ENCODE assay signal across 6 cellular contexts in the genomic region with DNA sequence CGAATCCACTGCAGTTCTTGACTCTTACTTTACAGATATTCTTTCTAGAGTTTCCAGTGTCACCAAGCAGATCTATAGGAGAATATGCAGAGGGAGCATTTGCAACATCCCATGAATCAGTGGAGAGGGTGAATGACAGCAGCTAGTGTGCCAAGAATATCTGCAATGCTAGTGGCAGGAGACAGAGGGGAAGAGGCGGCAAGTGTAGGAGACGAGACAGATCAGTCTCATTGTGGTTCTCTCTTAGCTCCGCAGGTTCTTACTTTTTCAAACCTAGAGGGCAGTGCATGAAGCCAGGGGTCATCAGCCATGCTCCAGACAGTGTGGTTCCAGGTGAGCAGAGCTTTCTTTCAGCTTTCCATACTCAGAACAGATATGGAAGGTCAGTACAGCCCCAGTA. TPM values are rescaled to one million over a fixed set of nuclear protein-coding genes. Genes with fewer than 3 reads are reported as not detected.
A peak's percentile ranks its signal among the peaks of the same experiment; 100 is the strongest.
DNase-seq lines count a peak whose midpoint lies in the region; ATAC-seq, FAIRE-seq and TF ChIP-seq lines count a peak whose summit lies in the region.

No MANE protein-coding gene starts in this region.

- H3K4me3 Mint-ChIP-seq in activated CD4-positive, alpha-beta T cell treated with anti-CD3 and anti-CD28 coated beads, Interleukin-2, amount 10 ng/mL, durations not matched to agents 24 days and 14 days, result peak overlapping the region; percentile 89
- H3K4me3 Mint-ChIP-seq in stimulated activated naive B cell treated with anti-CD40 and anti-IgM and Interleukin-4, amounts not matched to agents 10 μg/mL and 1 μg/mL and 100 μg/mL, for 72 hours, result peak overlapping the region; percentile 92 to 95

- peaks cover 27% of the 10 kb centered on the region for H3K4me1 Mint-ChIP-seq in activated CD4-positive, alpha-beta T cell treated with anti-CD3 and anti-CD28 coated beads, Interleukin-2, amount 10 ng/mL, durations not matched to agents 24 days and 14 days
- peaks cover 20 to 38% of the 10 kb centered on the region in 2 donors for H3K4me1 Mint-ChIP-seq in stimulated activated naive B cell treated with anti-CD40 and anti-IgM and Interleukin-4, amounts not matched to agents 10 μg/mL and 1 μg/mL and 100 μg/mL, for 72 hours

- no peak for DNase-seq in activated CD4-positive, alpha-beta T cell treated with anti-CD3 and anti-CD28 coated beads, Interleukin-2, amount 10 ng/mL, durations not matched to agents 24 days and 14 days
- DNase-seq in activated CD4-positive, alpha-beta T cell treated with anti-CD3 and anti-CD28 coated beads, Interleukin-2, amount 50 U/mL, for 48 hours, result no peak
- no peak for DNase-seq in esophagus squamous epithelium (lab: John Stamatoyannopoulos, UW)
- DNase-seq in stimulated activated naive B cell treated with anti-CD40 and anti-IgM and Interleukin-4, amounts not matched to agents 10 μg/mL and 1 μg/mL and 100 μg/mL, for 72 hours, result no peak
- no peak for DNase-seq in H54 (ENCODE audit: insufficient read length, low spot score)

- intact Hi-C loops in activated CD4-positive, alpha-beta T cell treated with anti-CD3 and anti-CD28 coated beads, Interleukin-2, amount 10 ng/mL, durations not matched to agents 24 days and 14 days (cut with micrococcal nuclease), result loop anchor here (1.0 to 2.0 kb wide), 3 partner anchors 24 to 47 kb away; a partner anchor contains a TSS
- intact Hi-C loops in esophagus squamous epithelium (cut with DNase I), result no loop called here

- peak overlapping the region in 1 of 4 donors; percentile 84 for H3K27ac ChIP-seq in esophagus squamous epithelium

- H3K27me3 ChIP-seq in esophagus squamous epithelium, result no peaks in the 10 kb centered on the region

- TF ChIP-seq CTCF in esophagus squamous epithelium (IDR thresholded peaks at IDR 0.05), result no peak

- ATAC-seq in stimulated activated naive B cell treated with anti-CD40 and anti-IgM and Interleukin-4, amounts not matched to agents 10 μg/mL and 1 μg/mL and 100 μg/mL, for 72 hours (replicated peaks), result no peak
- no peak for ATAC-seq in HG03135 (IDR thresholded peaks at IDR 0.05; ENCODE audit: unreplicated experiment)

- 33 to 53% methylated on average over 4 of the region's 4 CpGs for WGBS in esophagus squamous epithelium, 2 donors

- peaks cover 0 to 41% (median 0%) of the 10 kb centered on the region in 3 donors for H3K36me3 ChIP-seq in esophagus squamous epithelium

- H3K36me3 Mint-ChIP-seq in activated CD4-positive, alpha-beta T cell treated with anti-CD3 and anti-CD28 coated beads, Interleukin-2, amount 10 ng/mL, durations not matched to agents 24 days and 14 days (ENCODE audit: low read depth), result peaks cover 30% of the 10 kb centered on the region
- peaks cover 37 to 38% of the 10 kb centered on the region in 2 donors for H3K36me3 Mint-ChIP-seq in stimulated activated naive B cell treated with anti-CD40 and anti-IgM and Interleukin-4, amounts not matched to agents 10 μg/mL and 1 μg/mL and 100 μg/mL, for 72 hours

- TF ChIP-seq POLR2A in esophagus squamous epithelium (IDR thresholded peaks at IDR 0.05) (no peak), H54 (IDR thresholded peaks at IDR 0.05; ENCODE audit: low read depth, low read length) (no peak)

- peaks cover 0 to 17% (median 5%) of the 10 kb centered on the region in 3 donors for H3K4me1 ChIP-seq in esophagus squamous epithelium

- no peaks in the 10 kb centered on the region for H3K9me3 ChIP-seq in esophagus squamous epithelium

- H3K27me3 Mint-ChIP-seq in activated CD4-positive, alpha-beta T cell treated with anti-CD3 and anti-CD28 coated beads, Interleukin-2, amount 10 ng/mL, durations not matched to agents 24 days and 14 days, result peaks cover 5% of the 10 kb centered on the region
- H3K27me3 Mint-ChIP-seq in stimulated activated naive B cell treated with anti-CD40 and anti-IgM and Interleukin-4, amounts not matched to agents 10 μg/mL and 1 μg/mL and 100 μg/mL, for 72 hours, result no peaks in the 10 kb centered on the region

- H3K9me3 Mint-ChIP-seq in activated CD4-positive, alpha-beta T cell treated with anti-CD3 and anti-CD28 coated beads, Interleukin-2, amount 10 ng/mL, durations not matched to agents 24 days and 14 days, result no peaks in the 10 kb centered on the region
- no peaks in the 10 kb centered on the region for H3K9me3 Mint-ChIP-seq in stimulated activated naive B cell treated with anti-CD40 and anti-IgM and Interleukin-4, amounts not matched to agents 10 μg/mL and 1 μg/mL and 100 μg/mL, for 72 hours

- peak overlapping the region; percentile 67 to 93 (median 88) for H3K4me3 ChIP-seq in esophagus squamous epithelium

- peak overlapping the region; percentile 83 for H3K27ac Mint-ChIP-seq in activated CD4-positive, alpha-beta T cell treated with anti-CD3 and anti-CD28 coated beads, Interleukin-2, amount 10 ng/mL, durations not matched to agents 24 days and 14 days
- peak overlapping the region; percentile 95 for H3K27ac Mint-ChIP-seq in stimulated activated naive B cell treated with anti-CD40 and anti-IgM and Interleukin-4, amounts not matched to agents 10 μg/mL and 1 μg/mL and 100 μg/mL, for 72 hours

- no peak for FAIRE-seq in H54 (lab: Jason Lieb, UNC)

RNA-seq across cellular contexts. Expression of a gene that starts 0.7 kb away (rescaled TPM):
- total RNA-seq in activated CD4-positive, alpha-beta T cell treated with anti-CD3 and anti-CD28 coated beads, Interleukin-2, amount 10 ng/mL, durations not matched to agents 24 days and 14 days, result 6.1 and 8.4 TPM in 2 replicates
- 1 to 10 TPM; 1.9 to 9.4 (median 3.9) TPM for total RNA-seq in esophagus squamous epithelium

RNA-seq across cellular contexts. Expression of a gene that starts 20.5 kb away (rescaled TPM):
- total RNA-seq in activated CD4-positive, alpha-beta T cell treated with anti-CD3 and anti-CD28 coated beads, Interleukin-2, amount 10 ng/mL, durations not matched to agents 24 days and 14 days, result 2,598 and 2,688 TPM in 2 replicates
- 100 to 1,000 TPM; 333 to 488 (median 431) TPM for total RNA-seq in esophagus squamous epithelium

RNA-seq across cellular contexts. Expression of a gene that starts 28.2 kb away (rescaled TPM):
- total RNA-seq in activated CD4-positive, alpha-beta T cell treated with anti-CD3 and anti-CD28 coated beads, Interleukin-2, amount 10 ng/mL, durations not matched to agents 24 days and 14 days, result 4.9 and 5.6 TPM in 2 replicates
- total RNA-seq in esophagus squamous epithelium, result 1 to 10 TPM in 1 of 4 donors, under 1 TPM in 2, not detected in 1; 0.26 to 1.3 (median 0.56) TPM

RNA-seq across cellular contexts. Expression of a gene that starts 47.1 kb away (rescaled TPM):
- total RNA-seq in activated CD4-positive, alpha-beta T cell treated with anti-CD3 and anti-CD28 coated beads, Interleukin-2, amount 10 ng/mL, durations not matched to agents 24 days and 14 days, result 18.6 and 19.2 TPM in 2 replicates
- 10 to 100 TPM in 1 of 4 donors, 1 to 10 TPM in 3; 5.1 to 13.4 (median 8.3) TPM for total RNA-seq in esophagus squamous epithelium
